In the genomic region with DNA sequence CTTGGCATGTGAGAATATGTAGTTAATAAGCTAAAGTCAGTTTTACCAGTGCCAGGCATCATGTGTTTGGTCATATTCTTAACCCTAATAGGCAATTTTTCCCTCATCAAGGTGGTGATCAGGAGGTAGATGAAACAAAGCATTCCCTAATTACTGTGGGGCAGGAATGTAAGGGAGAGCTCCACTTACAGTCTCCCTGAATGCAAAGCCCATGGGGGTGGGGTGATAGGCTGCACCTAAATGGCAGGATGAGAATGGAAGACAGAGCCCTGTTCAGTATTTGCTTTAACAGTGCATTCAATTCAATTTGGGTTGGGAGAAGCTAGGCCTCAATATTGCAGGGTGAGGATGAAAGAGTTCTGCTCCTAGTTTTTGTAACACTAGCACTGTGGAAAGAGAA, we compare ENCODE assay signal across 15 cellular contexts. TPM values are rescaled to one million over a fixed set of nuclear protein-coding genes. Genes with fewer than 3 reads are reported as not detected.
DNase-seq lines count a peak whose midpoint lies in the region; ATAC-seq and TF ChIP-seq lines count a peak whose summit lies in the region.
"Had no signal": no experiment of that assay in that cellular context is flagged by ENCODE, and none has a peak within 500 bp of the region (broad histone marks: within the 10 kb centered on the region; RNA-seq: fewer than 3 reads in every experiment).

No MANE protein-coding gene starts in this region.

- H3K9ac ChIP-seq in H9 (ENCODE audit: extremely low read depth, insufficient read length, low read length) (no peak overlapping the region), NT2/D1 (ENCODE audit: insufficient read length, low read depth) (no peak overlapping the region), iPS-18a (ENCODE audit: low read length) (peak overlapping the region; percentile 27)
- H3K9ac ChIP-seq: GM23248 had no signal

- H3K18ac ChIP-seq in H9 (ENCODE audit: insufficient read length, low read depth, low read length), result no peak overlapping the region

- no peak overlapping the region for H4K91ac ChIP-seq in H9 (ENCODE audit: insufficient read length, low read depth, low read length)

- peak overlapping the region; percentile 48 for H3K4me2 ChIP-seq in H9 (ENCODE audit: insufficient read depth, insufficient read length, low read length)

- H3K4me1 ChIP-seq in H9 (ENCODE audit: insufficient read depth, low read length), result peaks cover 6% of the 10 kb centered on the region
- H3K4me1 ChIP-seq in NT2/D1 (ENCODE audit: insufficient read depth, insufficient read length), result no peaks in the 10 kb centered on the region
- H3K4me1 ChIP-seq in iPS-18a (ENCODE audit: control insufficient read depth, low read depth, low read length), result peaks cover 13% of the 10 kb centered on the region
- no peaks in the 10 kb centered on the region for H3K4me1 ChIP-seq in effector memory CD4-positive, alpha-beta T cell (ENCODE audit: control insufficient read depth, insufficient read depth, low read length, poor library complexity, severe bottlenecking)
- H3K4me1 ChIP-seq in spleen, result no peaks in the 10 kb centered on the region

- no peak overlapping the region for H3K23ac ChIP-seq in H9 (ENCODE audit: insufficient read length, low read depth, low read length)

- H2BK5ac ChIP-seq in H9 (ENCODE audit: insufficient read length, low read length), result no peak overlapping the region

- H3T11ph ChIP-seq in H9 (ENCODE audit: low read length), result no peak overlapping the region

- H3K27ac ChIP-seq in H9 (ENCODE audit: insufficient read length, low read depth, low read length) (no peak overlapping the region), iPS-18a (ENCODE audit: low read length) (no peak overlapping the region), spleen (no peak overlapping the region)
- no peak overlapping the region for H3K27ac ChIP-seq in effector memory CD4-positive, alpha-beta T cell (ENCODE audit: insufficient read depth, low read length, poor library complexity, severe bottlenecking)
- H3K27ac ChIP-seq: GM23248 had no signal

- H4K8ac ChIP-seq in H9 (replicated peaks; ENCODE audit: insufficient read length, low read depth, low read length), result no peak overlapping the region

- H2BK120ac ChIP-seq in H9 (ENCODE audit: low read depth, low read length, poor library complexity, severe bottlenecking), result no peak overlapping the region

- no peak overlapping the region for H2BK15ac ChIP-seq in H9 (ENCODE audit: low read depth, low read length)

- H3K4me1 Mint-ChIP-seq in H9, result peaks cover 14% of the 10 kb centered on the region in 2 experiments
- H3K4me1 Mint-ChIP-seq: B cell had no signal

- H2BK12ac ChIP-seq in H9 (ENCODE audit: insufficient read length, low read depth, low read length), result no peak overlapping the region

- no peak for ATAC-seq in GM18867 (IDR thresholded peaks at IDR 0.05; ENCODE audit: unreplicated experiment)

- H3K36me3 Mint-ChIP-seq in H9 (ENCODE audit: insufficient read depth in 1 of 3, low read depth in 3 of 3), result peaks cover 36 to 58% (median 51%) of the 10 kb centered on the region in 3 experiments

- H3K23me2 ChIP-seq in H9 (ENCODE audit: insufficient read length, low read depth, low read length, poor library complexity, severe bottlenecking), result no peaks in the 10 kb centered on the region

- H3K36me3 ChIP-seq in NT2/D1 (ENCODE audit: insufficient read depth, insufficient read length, low read length) (peaks cover 3% of the 10 kb centered on the region), iPS-18a (ENCODE audit: control insufficient read depth, low read depth, low read length) (no peaks in the 10 kb centered on the region), spleen (peaks cover 0 to 92% (median 13%) of the 10 kb centered on the region in 6 donors)
- no peaks in the 10 kb centered on the region for H3K36me3 ChIP-seq in effector memory CD4-positive, alpha-beta T cell (ENCODE audit: control insufficient read depth, insufficient read depth, low read length)

- H3K9me3 Mint-ChIP-seq in H9, result peaks cover 23 to 69% of the 10 kb centered on the region in 2 experiments

- TF ChIP-seq CTCF in H9 (conservative IDR thresholded peaks at IDR 0.05) (no peak), spleen (IDR thresholded peaks at IDR 0.05 in 8 of 11, conservative IDR thresholded peaks at IDR 0.05 in 3 of 11) (no peak)

- no peak overlapping the region for H4K5ac ChIP-seq in H9 (ENCODE audit: insufficient read length, low read depth, low read length)

- DNase-seq in H9, result no peak
- peak; percentile 44 for DNase-seq in NT2/D1 (ENCODE audit: low read depth, low spot score)
- no peak for DNase-seq in medulla oblongata (ENCODE audit: extremely low spot score)
- DNase-seq in effector memory CD4-positive, alpha-beta T cell, result no peak
- DNase-seq in spleen, result no peak
- DNase-seq: C1 segment of cervical spinal cord; Calu3; CD4-positive, alpha-beta T cell; DMS 273 treated with DMSO at 0.1 percent for 48 hours; GM23248; HCEC 1CT; HFFc6 had no signal

- H3K79me1 ChIP-seq in H9 (ENCODE audit: insufficient read depth, low read depth, low read length, poor library complexity, severe bottlenecking), result peaks cover 6% of the 10 kb centered on the region

- no peaks in the 10 kb centered on the region for H3K27me3 Mint-ChIP-seq in H9 (ENCODE audit: low read depth)
- H3K27me3 Mint-ChIP-seq: B cell; CD4-positive, alpha-beta T cell had no signal

- H3K4me3 ChIP-seq in NT2/D1 (ENCODE audit: insufficient read length, low read depth), result no peak overlapping the region
- peak overlapping the region; percentile 11 for H3K4me3 ChIP-seq in iPS-18a (ENCODE audit: low read length)
- H3K4me3 ChIP-seq in effector memory CD4-positive, alpha-beta T cell (ENCODE audit: insufficient read depth, low read depth, low read length, poor library complexity, severe bottlenecking), result no peak overlapping the region
- H3K4me3 ChIP-seq in spleen, result no peak overlapping the region
- H3K4me3 ChIP-seq: GM23248 had no signal

- peaks cover 4% of the 10 kb centered on the region; the same call in 1 of the 2 replicates for H3K79me2 ChIP-seq in H9 (ENCODE audit: insufficient read depth, low read length)

- H3K4ac ChIP-seq in H9 (ENCODE audit: low read depth, low read length), result no peak overlapping the region

- no peak overlapping the region for H2AK5ac ChIP-seq in H9 (ENCODE audit: insufficient read length, low read length)

- no peak overlapping the region for H3K14ac ChIP-seq in H9 (ENCODE audit: insufficient read depth, low read length)

- H3K56ac ChIP-seq in H9 (ENCODE audit: insufficient read length, low read depth, low read length), result no peak overlapping the region

- H2AFZ ChIP-seq in H9 (ENCODE audit: low read length), result no peak overlapping the region
- H2AFZ ChIP-seq: GM23248 had no signal

- H3K27me3 ChIP-seq in H9 (ENCODE audit: insufficient read depth, low read length) (no peaks in the 10 kb centered on the region), NT2/D1 (ENCODE audit: insufficient read depth, insufficient read length) (no peaks in the 10 kb centered on the region), iPS-18a (ENCODE audit: control insufficient read depth, insufficient read depth, low read length) (no peaks in the 10 kb centered on the region), spleen (replicated peaks in 1 of 7) (no peaks in the 10 kb centered on the region)
- no peaks in the 10 kb centered on the region for H3K27me3 ChIP-seq in effector memory CD4-positive, alpha-beta T cell (replicated peaks; ENCODE audit: control insufficient read depth, insufficient read depth, low read length, poor library complexity, severe bottlenecking)

- H3K9me3 ChIP-seq in H9 (ENCODE audit: control insufficient read depth, low read depth, low read length), result no peaks in the 10 kb centered on the region
- H3K9me3 ChIP-seq in NT2/D1 (ENCODE audit: insufficient read depth, low read length), result peaks cover 20% of the 10 kb centered on the region
- peaks cover 4% of the 10 kb centered on the region for H3K9me3 ChIP-seq in iPS-18a (ENCODE audit: control insufficient read depth, low read depth, low read length)
- no peaks in the 10 kb centered on the region for H3K9me3 ChIP-seq in effector memory CD4-positive, alpha-beta T cell (ENCODE audit: control insufficient read depth, low read length)
- H3K9me3 ChIP-seq in spleen, result peaks cover 0 to 98% (median 84%) of the 10 kb centered on the region in 8 donors

- intact Hi-C loops in spleen (cut with DNase I; ENCODE audit: low total_unique reads), result no loop called here

- H4K20me1 ChIP-seq in H9 (ENCODE audit: control insufficient read depth, insufficient read depth, insufficient read length), result no peaks in the 10 kb centered on the region

- H2BK20ac ChIP-seq in H9 (ENCODE audit: low read depth, low read length, poor library complexity, severe bottlenecking), result no peak overlapping the region

- peak overlapping the region in 1 of 3 experiments; percentile 59; a peak in 2 of 7 replicates for H3K27ac Mint-ChIP-seq in H9
- H3K27ac Mint-ChIP-seq: B cell; CD4-positive, alpha-beta T cell; HFFc6 had no signal

- TF ChIP-seq POLR2A in spleen (IDR thresholded peaks at IDR 0.05), result no peak

- no peak overlapping the region for H3K4me3 Mint-ChIP-seq in H9
- H3K4me3 Mint-ChIP-seq: B cell; CD4-positive, alpha-beta T cell; HFFc6 had no signal

RNA-seq across cellular contexts. Expression of a gene that starts 23.4 kb away (rescaled TPM):
- total RNA-seq in H9 (2021) (24.4 and 25.3 TPM in 2 replicates), spleen (10 to 100 TPM in 6 of 7 donors, 1 to 10 TPM in 1; 9.2 to 24.5 (median 13.5) TPM)
- 1 to 10 TPM; 1.5 to 2.3 (median 1.7) TPM for polyA plus RNA-seq in spleen
